Comparison of ENCODE assay signal across 13 cellular contexts in genomic region chrX:153621949-153622598, GRCh38. TPM values are rescaled to one million over a fixed set of nuclear protein-coding genes. Genes with fewer than 3 reads are reported as not detected.
DNase-seq lines count a peak whose midpoint lies in the region; ATAC-seq and TF ChIP-seq lines count a peak whose summit lies in the region.
"Had no signal": no experiment of that assay in that cellular context is flagged by ENCODE, and none has a peak within 500 bp of the region (broad histone marks: within the 10 kb centered on the region; RNA-seq: fewer than 3 reads in every experiment).

No MANE protein-coding gene starts in this region.

- no peak overlapping the region for H3K4me3 ChIP-seq in lower lobe of right lung
- H3K4me3 ChIP-seq in A673 (ENCODE audit: low read depth, low read length, poor library complexity, severe bottlenecking): no peak overlapping the region
- H3K4me3 ChIP-seq in SJCRH30: no peak overlapping the region
- H3K4me3 ChIP-seq: HAP-1 had no signal

- intact Hi-C loops in lower lobe of right lung (cut with DNase I): no loop called here
- intact Hi-C loops in posterior vena cava (cut with DNase I): no loop called here
- intact Hi-C loops in A673 (cut with micrococcal nuclease; ENCODE audit: unreplicated experiment): no loop called here

- CTCF ChIA-PET in A673 (lab: Charles Lee): no interaction called here

- ATAC-seq in lower lobe of right lung: no peak

- H3K4me1 ChIP-seq in lower lobe of right lung: no peaks in the 10 kb centered on the region
- H3K4me1 ChIP-seq in A673 (ENCODE audit: insufficient read depth, low read length, poor library complexity, severe bottlenecking): no peaks in the 10 kb centered on the region
- no peaks in the 10 kb centered on the region for H3K4me1 ChIP-seq in SJCRH30
- H3K4me1 ChIP-seq: HAP-1 had no signal

- H3K9me3 ChIP-seq in lower lobe of right lung: no peaks in the 10 kb centered on the region
- no peaks in the 10 kb centered on the region for H3K9me3 ChIP-seq in A673 (ENCODE audit: low read depth, low read length, poor library complexity, severe bottlenecking)
- no peaks in the 10 kb centered on the region for H3K9me3 ChIP-seq in SJCRH30 (replicated peaks)
- H3K9me3 ChIP-seq: Caco-2 had no signal

- DNase-seq in activated effector memory CD4-positive, alpha-beta T cell treated with anti-CD3 and anti-CD28 coated beads, Interleukin-2, amount 50 U/mL, for 16 hours: peak; percentile 28
- no peak for DNase-seq in activated effector memory CD4-positive, alpha-beta T cell treated with Interleukin-2 at 50 U/mL for 16 hours
- DNase-seq in lower lobe of right lung: peak; percentile 3
- DNase-seq in posterior vena cava (ENCODE audit: low spot score): peak; percentile 60
- no peak for DNase-seq in GOT3 (lab: John Stamatoyannopoulos, UW)
- no peak for DNase-seq in A673 (ENCODE audit: low spot score)
- DNase-seq in SJCRH30: no peak
- DNase-seq: 8988T; AML-193; CD4-positive, alpha-beta T cell had no signal

- no TSS peak for BruUV-seq in A673 (replicated peaks; lab: Mats Ljungman, UMichigan)

- POLR2A ChIA-PET in A673 (lab: Charles Lee; ENCODE audit: low non-redundant PET): no interaction called here

- TF ChIP-seq CTCF in lower lobe of right lung (IDR thresholded peaks at IDR 0.05) (no peak), A673 (conservative IDR thresholded peaks at IDR 0.05; ENCODE audit: low read depth, low read length) (no peak)

- H3K36me3 ChIP-seq in lower lobe of right lung (no peaks in the 10 kb centered on the region), A673 (ENCODE audit: insufficient read depth, low read length, poor library complexity, severe bottlenecking) (no peaks in the 10 kb centered on the region), SJCRH30 (no peaks in the 10 kb centered on the region)
- H3K36me3 ChIP-seq: HAP-1 had no signal

- no peaks in the 10 kb centered on the region for H3K27me3 ChIP-seq in lower lobe of right lung (ENCODE audit: low read depth)
- H3K27me3 ChIP-seq in A673 (replicated peaks; ENCODE audit: insufficient read depth, low read depth, low read length, poor library complexity): peaks cover 19% of the 10 kb centered on the region
- no peaks in the 10 kb centered on the region for H3K27me3 ChIP-seq in SJCRH30

- H3K27ac ChIP-seq in lower lobe of right lung: no peak overlapping the region
- H3K27ac ChIP-seq in A673 (ENCODE audit: low read depth, low read length, poor library complexity, severe bottlenecking): no peak overlapping the region
- no peak overlapping the region for H3K27ac ChIP-seq in SJCRH30
- H3K27ac ChIP-seq: C4-2B had no signal

RNA-seq across cellular contexts. Expression of gene CCNQ, which starts 23.1 kb away (rescaled TPM):
- 17.0 TPM for total RNA-seq in lower lobe of right lung
- total RNA-seq in posterior vena cava: 10 to 100 TPM; 15.8 to 21.7 TPM
- 27.1 and 32.4 TPM in 2 replicates for total RNA-seq in A673 (2021)
- total RNA-seq in SJCRH30 (2014; rRNA removed; shearing (Covaris generic)): 27.0 and 32.5 TPM in 2 replicates

RNA-seq across cellular contexts. Expression of gene DUSP9, which starts 24.9 kb away (rescaled TPM):
- total RNA-seq in lower lobe of right lung (not detected), posterior vena cava (not detected), A673 (2021) (0.92 and 1.4 TPM in 2 replicates)
- total RNA-seq in SJCRH30 (2014; rRNA removed; shearing (Covaris generic)): 0.14 TPM in 1 of 2 replicates, not detected in the other
- total RNA-seq: CD4-positive, alpha-beta T cell had no signal

RNA-seq across cellular contexts. Expression of gene PNCK, which starts 51.5 kb away (rescaled TPM):
- not detected for total RNA-seq in lower lobe of right lung
- total RNA-seq in posterior vena cava: 10 to 100 TPM; 41.1 to 58.9 TPM
- total RNA-seq in A673 (2021): 0.52 and 0.60 TPM in 2 replicates
- not detected in 2 replicates for total RNA-seq in SJCRH30 (2014; rRNA removed; shearing (Covaris generic))
- total RNA-seq: Caco-2 had no signal

Comparison
In these comparisons a context has a peak if more than half of its experiments do, and no peak if none do; other contexts are left out.
1. DNase-seq: peak in activated effector memory CD4-positive, alpha-beta T cell treated with anti-CD3 and anti-CD28 coated beads, Interleukin-2, amount 50 U/mL, for 16 hours (single experiment), lower lobe of right lung (single experiment) and posterior vena cava (single experiment); none in activated effector memory CD4-positive, alpha-beta T cell treated with Interleukin-2 at 50 U/mL for 16 hours (single experiment), GOT3 (single experiment), A673 (single experiment) and SJCRH30 (0 of 2).
2. RNA of gene PNCK, which starts 51.5 kb away (total RNA-seq): 41.1 to 58.9 TPM in posterior vena cava; 0.52 to 0.60 TPM in A673, not detected in lower lobe of right lung (single experiment) and not detected in SJCRH30; every median in the first group is over 10 times any median in the second.